Comparison of ENCODE assay signal across 14 cellular contexts in genomic region chr6:65979120-65979519, GRCh38.
"Had no signal": no experiment of that assay in that cellular context is flagged by ENCODE, and none has a peak within 500 bp of the region (broad histone marks: within the 10 kb centered on the region; RNA-seq: fewer than 3 reads in every experiment).

No MANE protein-coding gene starts in this region.

- H3K27ac ChIP-seq: body of pancreas, lower lobe of right lung, skin epidermis had no signal

- H3K36me3 ChIP-seq: lower lobe of right lung had no signal

- ATAC-seq: body of pancreas; left cardiac atrium; lower lobe of right lung; naive thymus-derived CD4-positive, alpha-beta T cell had no signal

- H3K4me1 ChIP-seq: body of pancreas, lower lobe of right lung had no signal

- H3K27me3 ChIP-seq: body of pancreas had no signal

- DNase-seq: activated B cell treated with CpG ODN at 0.5 μM for 24 hours; activated CD4-positive, alpha-beta T cell treated with anti-CD3 and anti-CD28 coated beads, Interleukin-2, amount 10 ng/mL, durations not matched to agents 7 days and 5 days; activated naive CD4-positive, alpha-beta T cell treated with anti-CD3 and anti-CD28 coated beads, Interleukin-2, amount 50 U/mL, for 16 hours; body of pancreas; cortex of kidney; effector memory CD4-positive, alpha-beta T cell; glutamatergic neuron; immature natural killer cell; left cardiac atrium; lower lobe of right lung; naive thymus-derived CD4-positive, alpha-beta T cell; retina; trophoblast cell had no signal

- H3K4me3 ChIP-seq: body of pancreas, lower lobe of right lung, skin epidermis had no signal

- H3K9me3 ChIP-seq: body of pancreas, lower lobe of right lung had no signal
